In the genomic region with DNA sequence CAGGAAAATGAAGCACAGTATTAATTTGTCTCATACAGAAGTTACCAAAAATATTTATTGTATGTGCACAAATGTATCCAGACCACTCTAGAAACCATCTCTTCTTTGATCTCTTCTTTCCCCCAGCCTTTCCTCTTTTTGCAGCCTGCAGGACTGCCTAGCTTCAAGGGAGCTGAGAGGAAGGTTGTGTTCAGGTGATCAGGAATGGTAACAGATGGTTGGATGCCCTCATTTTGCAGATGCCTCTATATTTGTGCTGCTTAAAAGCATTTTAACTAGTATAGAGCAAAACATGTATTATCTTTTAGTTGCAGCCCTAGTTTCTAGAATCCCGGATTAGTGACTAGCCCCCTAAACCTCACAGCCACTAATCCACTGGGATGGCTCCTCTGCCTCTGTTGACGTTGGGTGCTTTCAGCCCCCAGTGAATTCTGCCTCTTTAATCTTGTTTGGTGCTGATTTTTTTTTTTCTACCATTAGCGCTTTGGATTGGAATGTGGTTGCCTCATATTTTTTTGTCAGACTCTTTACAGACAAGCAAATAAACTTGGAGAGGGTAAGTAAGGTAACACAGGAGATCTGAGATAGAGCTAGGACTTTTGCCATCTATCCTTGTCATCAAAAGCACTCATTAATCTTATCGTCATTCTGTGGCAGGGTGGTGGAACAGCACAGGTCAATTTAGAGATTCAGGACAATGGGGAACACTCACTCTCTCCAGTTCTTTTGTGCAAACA, we compare ENCODE assay signal across 1 cellular context.
TF ChIP-seq lines count a peak whose summit lies in the region.

No MANE protein-coding gene starts in this region.

TF ChIP-seq in K562, 482 proteins besides CTCF, POLR2A, EP300 and RAD21 (continued from another document and continues in another):
- TF ChIP-seq KHSRP (IDR thresholded peaks at IDR 0.05) = no peak
- no peak for TF ChIP-seq PURB (CRISPR knock-in tag; IDR thresholded peaks at IDR 0.05; ENCODE audit: low read depth)
- TF ChIP-seq, protein P1, sequence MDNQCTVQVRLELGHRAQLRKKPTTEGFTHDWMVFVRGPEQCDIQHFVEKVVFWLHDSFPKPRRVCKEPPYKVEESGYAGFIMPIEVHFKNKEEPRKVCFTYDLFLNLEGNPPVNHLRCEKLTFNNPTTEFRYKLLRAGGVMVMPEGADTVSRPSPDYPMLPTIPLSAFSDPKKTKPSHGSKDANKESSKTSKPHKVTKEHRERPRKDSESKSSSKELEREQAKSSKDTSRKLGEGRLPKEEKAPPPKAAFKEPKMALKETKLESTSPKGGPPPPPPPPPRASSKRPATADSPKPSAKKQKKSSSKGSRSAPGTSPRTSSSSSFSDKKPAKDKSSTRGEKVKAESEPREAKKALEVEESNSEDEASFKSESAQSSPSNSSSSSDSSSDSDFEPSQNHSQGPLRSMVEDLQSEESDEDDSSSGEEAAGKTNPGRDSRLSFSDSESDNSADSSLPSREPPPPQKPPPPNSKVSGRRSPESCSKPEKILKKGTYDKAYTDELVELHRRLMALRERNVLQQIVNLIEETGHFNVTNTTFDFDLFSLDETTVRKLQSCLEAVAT (IDR thresholded peaks at IDR 0.05) = peak; percentile 31 to 55; a peak in 1 of 4 replicates
- no peak for TF ChIP-seq BDP1 (IDR thresholded peaks at IDR 0.05; ENCODE audit: insufficient read depth, insufficient read length)
- no peak for TF ChIP-seq ZNF707 (CRISPR knock-in tag; conservative IDR thresholded peaks at IDR 0.05)
- peak; percentile 54; the same call in 1 of the 2 replicates for TF ChIP-seq JUND (IDR thresholded peaks at IDR 0.05; ENCODE audit: borderline replicate concordance, low read depth, low read length)
- peak; percentile 75; the same call in 2 of the 3 replicates for TF ChIP-seq JUND (tag; IDR thresholded peaks at IDR 0.05; ENCODE audit: borderline replicate concordance, low read depth, low read length)
- TF ChIP-seq KDM4B (IDR thresholded peaks at IDR 0.05; ENCODE audit: borderline replicate concordance in 2 of 2, low read depth in 1 of 2) = no peak
- TF ChIP-seq ZBTB2 (IDR thresholded peaks at IDR 0.05) = 0 out of 2 replicates have a peak, but pooled peaks have one; percentile 54
- no peak for TF ChIP-seq TAF9B (IDR thresholded peaks at IDR 0.05; ENCODE audit: partially characterized antibody)
- no peak for TF ChIP-seq ETV1 (tag; conservative IDR thresholded peaks at IDR 0.05; ENCODE audit: low read depth)
- no peak for TF ChIP-seq ETS2 (tag; IDR thresholded peaks at IDR 0.05; ENCODE audit: borderline replicate concordance, poor library complexity, severe bottlenecking)
- no peak for TF ChIP-seq ZNF76 (CRISPR knock-in tag; IDR thresholded peaks at IDR 0.05; ENCODE audit: borderline replicate concordance)
- TF ChIP-seq, protein P2, sequence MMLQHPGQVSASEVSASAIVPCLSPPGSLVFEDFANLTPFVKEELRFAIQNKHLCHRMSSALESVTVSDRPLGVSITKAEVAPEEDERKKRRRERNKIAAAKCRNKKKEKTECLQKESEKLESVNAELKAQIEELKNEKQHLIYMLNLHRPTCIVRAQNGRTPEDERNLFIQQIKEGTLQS (IDR thresholded peaks at IDR 0.05) = peak; percentile 18; the same call in 1 of the 2 replicates
- TF ChIP-seq, protein P2 (CRISPR knock-in tag; conservative IDR thresholded peaks at IDR 0.05) = no peak
- no peak for TF ChIP-seq CEBPG (CRISPR knock-in tag; IDR thresholded peaks at IDR 0.05)
- peak in 1 of 2 experiments; percentile 59; a peak in 1 of 4 replicates for TF ChIP-seq CEBPG (tag; conservative IDR thresholded peaks at IDR 0.05 in 1 of 2, IDR thresholded peaks at IDR 0.05 in 1 of 2)
- TF ChIP-seq, protein P3, sequence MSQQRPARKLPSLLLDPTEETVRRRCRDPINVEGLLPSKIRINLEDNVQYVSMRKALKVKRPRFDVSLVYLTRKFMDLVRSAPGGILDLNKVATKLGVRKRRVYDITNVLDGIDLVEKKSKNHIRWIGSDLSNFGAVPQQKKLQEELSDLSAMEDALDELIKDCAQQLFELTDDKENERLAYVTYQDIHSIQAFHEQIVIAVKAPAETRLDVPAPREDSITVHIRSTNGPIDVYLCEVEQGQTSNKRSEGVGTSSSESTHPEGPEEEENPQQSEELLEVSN (IDR thresholded peaks at IDR 0.05; ENCODE audit: borderline replicate concordance in 1 of 2, extremely low read depth in 1 of 2, insufficient read depth in 1 of 2, insufficient read length in 1 of 2, low read depth in 1 of 2, low read length in 1 of 2, poor library complexity in 1 of 2, severe bottlenecking in 1 of 2) = no peak
- TF ChIP-seq ZC3H11A (IDR thresholded peaks at IDR 0.05; ENCODE audit: low read depth, low read length) = no peak
- TF ChIP-seq SAFB (IDR thresholded peaks at IDR 0.05; ENCODE audit: borderline replicate concordance, low read depth, low read length) = no peak
- TF ChIP-seq ARID2 (IDR thresholded peaks at IDR 0.05) = peak; percentile 27; the same call in 1 of the 2 replicates
- peak; percentile 60; the same call in 1 of the 2 replicates for TF ChIP-seq EHMT2 (IDR thresholded peaks at IDR 0.05)
- peak in 1 of 2 experiments; percentile 45; a peak in 1 of 4 replicates for TF ChIP-seq RCOR1 (IDR thresholded peaks at IDR 0.05; ENCODE audit: borderline replicate concordance in 1 of 2, low read depth in 2 of 2, low read length in 2 of 2)
- no peak for TF ChIP-seq ZNF253 (CRISPR knock-in tag; conservative IDR thresholded peaks at IDR 0.05)
- TF ChIP-seq HDAC1 (IDR thresholded peaks at IDR 0.05) = peak in 1 of 2 experiments; percentile 48; a peak in 2 of 4 replicates
- TF ChIP-seq RBBP5 (IDR thresholded peaks at IDR 0.05; ENCODE audit: borderline replicate concordance, insufficient read depth, low read length, poor library complexity, severe bottlenecking) = peak; percentile 40
- no peak for TF ChIP-seq YBX1 (IDR thresholded peaks at IDR 0.05)
- TF ChIP-seq ZNF57 (CRISPR knock-in tag; IDR thresholded peaks at IDR 0.05) = no peak
- TF ChIP-seq FOXA1 (IDR thresholded peaks at IDR 0.05; ENCODE audit: borderline replicate concordance) = no peak
- no peak for TF ChIP-seq ZNF24 (IDR thresholded peaks at IDR 0.05)
- TF ChIP-seq BRF2 (IDR thresholded peaks at IDR 0.05; ENCODE audit: borderline replicate concordance, insufficient read depth, insufficient read length) = no peak
- no peak for TF ChIP-seq ZC3H4 (CRISPR knock-in tag; IDR thresholded peaks at IDR 0.05; ENCODE audit: borderline replicate concordance)
- no peak for TF ChIP-seq SAP30 (IDR thresholded peaks at IDR 0.05; ENCODE audit: borderline replicate concordance, insufficient read depth, low read depth, low read length, poor library complexity, severe bottlenecking)
- TF ChIP-seq TAF1 (IDR thresholded peaks at IDR 0.05; ENCODE audit: control insufficient read depth, extremely low read depth, insufficient read depth, low read length, severe bottlenecking) = no peak
- TF ChIP-seq ADNP (tag; IDR thresholded peaks at IDR 0.05) = peak; percentile 27; the same call in 1 of the 2 replicates
- TF ChIP-seq GTF2F1 (IDR thresholded peaks at IDR 0.05; ENCODE audit: low read depth, low read length) = no peak
- no peak for TF ChIP-seq GTF2A2 (tag; IDR thresholded peaks at IDR 0.05)
- TF ChIP-seq, protein P4, sequence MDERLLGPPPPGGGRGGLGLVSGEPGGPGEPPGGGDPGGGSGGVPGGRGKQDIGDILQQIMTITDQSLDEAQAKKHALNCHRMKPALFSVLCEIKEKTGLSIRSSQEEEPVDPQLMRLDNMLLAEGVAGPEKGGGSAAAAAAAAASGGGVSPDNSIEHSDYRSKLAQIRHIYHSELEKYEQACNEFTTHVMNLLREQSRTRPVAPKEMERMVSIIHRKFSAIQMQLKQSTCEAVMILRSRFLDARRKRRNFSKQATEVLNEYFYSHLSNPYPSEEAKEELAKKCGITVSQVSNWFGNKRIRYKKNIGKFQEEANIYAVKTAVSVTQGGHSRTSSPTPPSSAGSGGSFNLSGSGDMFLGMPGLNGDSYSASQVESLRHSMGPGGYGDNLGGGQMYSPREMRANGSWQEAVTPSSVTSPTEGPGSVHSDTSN (CRISPR knock-in tag; IDR thresholded peaks at IDR 0.05; ENCODE audit: low read depth) = peak; percentile 59
- TF ChIP-seq, protein P4 (tag; conservative IDR thresholded peaks at IDR 0.05; ENCODE audit: low read depth) = peak; percentile 99
- TF ChIP-seq, protein P5, sequence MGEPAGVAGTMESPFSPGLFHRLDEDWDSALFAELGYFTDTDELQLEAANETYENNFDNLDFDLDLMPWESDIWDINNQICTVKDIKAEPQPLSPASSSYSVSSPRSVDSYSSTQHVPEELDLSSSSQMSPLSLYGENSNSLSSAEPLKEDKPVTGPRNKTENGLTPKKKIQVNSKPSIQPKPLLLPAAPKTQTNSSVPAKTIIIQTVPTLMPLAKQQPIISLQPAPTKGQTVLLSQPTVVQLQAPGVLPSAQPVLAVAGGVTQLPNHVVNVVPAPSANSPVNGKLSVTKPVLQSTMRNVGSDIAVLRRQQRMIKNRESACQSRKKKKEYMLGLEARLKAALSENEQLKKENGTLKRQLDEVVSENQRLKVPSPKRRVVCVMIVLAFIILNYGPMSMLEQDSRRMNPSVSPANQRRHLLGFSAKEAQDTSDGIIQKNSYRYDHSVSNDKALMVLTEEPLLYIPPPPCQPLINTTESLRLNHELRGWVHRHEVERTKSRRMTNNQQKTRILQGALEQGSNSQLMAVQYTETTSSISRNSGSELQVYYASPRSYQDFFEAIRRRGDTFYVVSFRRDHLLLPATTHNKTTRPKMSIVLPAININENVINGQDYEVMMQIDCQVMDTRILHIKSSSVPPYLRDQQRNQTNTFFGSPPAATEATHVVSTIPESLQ (CRISPR knock-in tag; IDR thresholded peaks at IDR 0.05) = no peak
- TF ChIP-seq TEAD2 (tag; IDR thresholded peaks at IDR 0.05) = 0 out of 2 replicates have a peak, but pooled peaks have one; percentile 21
- no peak for TF ChIP-seq HNRNPH1 (optimal IDR thresholded peaks at IDR 0.05; ENCODE audit: low read depth, low read length)
- TF ChIP-seq RBFOX2 (IDR thresholded peaks at IDR 0.05; ENCODE audit: low read depth, low read length) = no peak
- TF ChIP-seq HIVEP1 (CRISPR knock-in tag; IDR thresholded peaks at IDR 0.05) = 0 out of 2 replicates have a peak, but pooled peaks have one; percentile 35
- no peak for TF ChIP-seq IFI16 (CRISPR knock-in tag; IDR thresholded peaks at IDR 0.05)
